Comparison of ENCODE assay signal across 1 cellular context in the genomic region with DNA sequence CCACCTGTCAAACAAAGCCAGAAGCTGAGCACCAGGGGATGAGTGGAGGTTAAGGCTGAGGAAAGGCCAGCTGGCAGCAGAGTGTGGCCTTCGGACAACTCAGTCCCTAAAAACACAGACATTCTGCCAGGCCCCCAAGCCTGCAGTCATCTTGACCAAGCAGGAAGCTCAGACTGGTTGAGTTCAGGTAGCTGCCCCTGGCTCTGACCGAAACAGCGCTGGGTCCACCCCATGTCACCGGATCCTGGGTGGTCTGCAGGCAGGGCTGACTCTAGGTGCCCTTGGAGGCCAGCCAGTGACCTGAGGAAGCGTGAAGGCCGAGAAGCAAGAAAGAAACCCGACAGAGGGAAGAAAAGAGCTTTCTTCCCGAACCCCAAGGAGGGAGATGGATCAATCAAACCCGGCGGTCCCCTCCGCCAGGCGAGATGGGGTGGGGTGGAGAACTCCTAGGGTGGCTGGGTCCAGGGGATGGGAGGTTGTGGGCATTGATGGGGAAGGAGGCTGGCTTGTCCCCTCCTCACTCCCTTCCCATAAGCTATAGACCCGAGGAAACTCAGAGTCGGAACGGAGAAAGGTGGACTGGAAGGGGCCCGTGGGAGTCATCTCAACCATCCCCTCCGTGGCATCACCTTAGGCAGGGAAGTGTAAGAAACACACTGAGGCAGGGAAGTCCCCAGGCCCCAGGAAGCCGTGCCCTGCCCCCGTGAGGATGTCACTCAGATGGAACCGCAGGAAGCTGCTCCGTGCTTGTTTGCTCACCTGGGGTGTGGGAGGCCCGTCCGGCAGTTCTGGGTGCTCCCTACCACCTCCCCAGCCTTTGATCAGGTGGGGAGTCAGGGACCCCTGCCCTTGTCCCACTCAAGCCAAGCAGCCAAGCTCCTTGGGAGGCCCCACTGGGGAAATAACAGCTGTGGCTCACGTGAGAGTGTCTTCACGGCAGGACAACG.
TF ChIP-seq lines count a peak whose summit lies in the region.

No MANE protein-coding gene starts in this region.

TF ChIP-seq in A549, 52 proteins besides CTCF, POLR2A, EP300 and RAD21 (continued from another document):
- no peak for TF ChIP-seq BCL3 (IDR thresholded peaks at IDR 0.05)
- TF ChIP-seq E2F6 (IDR thresholded peaks at IDR 0.05; ENCODE audit: borderline replicate concordance, low read depth) = no peak
- TF ChIP-seq MAFK (IDR thresholded peaks at IDR 0.05; ENCODE audit: partially characterized antibody) = no peak
- no peak for TF ChIP-seq ZNF302 (CRISPR knock-in tag; IDR thresholded peaks at IDR 0.05)
